1 cellular context compared by ENCODE assay signal in the genomic region with DNA sequence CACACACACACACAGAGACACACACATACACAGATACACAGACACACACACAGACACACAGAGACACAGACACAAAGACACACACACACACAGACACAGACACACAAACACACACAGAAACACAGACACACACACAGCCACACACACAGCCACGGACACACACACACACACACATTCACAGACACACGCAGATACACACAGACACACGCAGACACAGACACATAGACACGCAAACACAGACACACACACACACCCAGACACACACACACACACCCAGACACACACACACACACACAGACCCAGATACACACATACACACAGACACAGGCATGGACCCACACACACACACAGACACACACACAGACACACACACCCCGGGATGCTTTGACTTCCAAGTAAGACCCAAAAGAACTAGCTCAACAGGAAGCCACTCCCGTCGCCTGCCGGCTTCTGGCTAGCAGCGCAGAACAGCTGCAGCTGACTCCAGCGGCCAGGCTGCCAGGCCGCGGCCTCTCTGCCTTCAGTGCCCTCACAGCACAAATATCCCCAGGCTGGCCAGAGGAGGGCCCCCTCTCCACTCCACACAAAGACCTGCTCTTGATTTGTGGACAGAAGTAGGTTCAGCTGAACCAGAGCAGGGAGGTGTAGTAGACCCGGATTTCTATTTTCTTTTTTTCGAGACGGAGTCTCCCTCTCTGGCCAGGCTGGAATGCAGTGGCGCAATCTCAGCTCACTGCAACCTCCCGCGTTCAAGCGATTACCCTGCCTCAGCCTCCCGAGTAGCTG.
A peak's percentile ranks its signal among the peaks of the same experiment; 100 is the strongest.
TF ChIP-seq lines count a peak whose summit lies in the region.

No MANE protein-coding gene starts in this region.

TF ChIP-seq in HepG2, 621 proteins besides CTCF, POLR2A, EP300 and RAD21 (continues in another document):
- TF ChIP-seq KAT8 (CRISPR knock-in tag; IDR thresholded peaks at IDR 0.05), result peak; percentile 64
- no peak for TF ChIP-seq ARNT (IDR thresholded peaks at IDR 0.05)
- TF ChIP-seq, protein P1, sequence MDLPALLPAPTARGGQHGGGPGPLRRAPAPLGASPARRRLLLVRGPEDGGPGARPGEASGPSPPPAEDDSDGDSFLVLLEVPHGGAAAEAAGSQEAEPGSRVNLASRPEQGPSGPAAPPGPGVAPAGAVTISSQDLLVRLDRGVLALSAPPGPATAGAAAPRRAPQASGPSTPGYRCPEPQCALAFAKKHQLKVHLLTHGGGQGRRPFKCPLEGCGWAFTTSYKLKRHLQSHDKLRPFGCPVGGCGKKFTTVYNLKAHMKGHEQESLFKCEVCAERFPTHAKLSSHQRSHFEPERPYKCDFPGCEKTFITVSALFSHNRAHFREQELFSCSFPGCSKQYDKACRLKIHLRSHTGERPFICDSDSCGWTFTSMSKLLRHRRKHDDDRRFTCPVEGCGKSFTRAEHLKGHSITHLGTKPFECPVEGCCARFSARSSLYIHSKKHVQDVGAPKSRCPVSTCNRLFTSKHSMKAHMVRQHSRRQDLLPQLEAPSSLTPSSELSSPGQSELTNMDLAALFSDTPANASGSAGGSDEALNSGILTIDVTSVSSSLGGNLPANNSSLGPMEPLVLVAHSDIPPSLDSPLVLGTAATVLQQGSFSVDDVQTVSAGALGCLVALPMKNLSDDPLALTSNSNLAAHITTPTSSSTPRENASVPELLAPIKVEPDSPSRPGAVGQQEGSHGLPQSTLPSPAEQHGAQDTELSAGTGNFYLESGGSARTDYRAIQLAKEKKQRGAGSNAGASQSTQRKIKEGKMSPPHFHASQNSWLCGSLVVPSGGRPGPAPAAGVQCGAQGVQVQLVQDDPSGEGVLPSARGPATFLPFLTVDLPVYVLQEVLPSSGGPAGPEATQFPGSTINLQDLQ (CRISPR knock-in tag; IDR thresholded peaks at IDR 0.05), result 0 out of 2 replicates have a peak, but pooled peaks have one; percentile 38
- TF ChIP-seq, protein P2, sequence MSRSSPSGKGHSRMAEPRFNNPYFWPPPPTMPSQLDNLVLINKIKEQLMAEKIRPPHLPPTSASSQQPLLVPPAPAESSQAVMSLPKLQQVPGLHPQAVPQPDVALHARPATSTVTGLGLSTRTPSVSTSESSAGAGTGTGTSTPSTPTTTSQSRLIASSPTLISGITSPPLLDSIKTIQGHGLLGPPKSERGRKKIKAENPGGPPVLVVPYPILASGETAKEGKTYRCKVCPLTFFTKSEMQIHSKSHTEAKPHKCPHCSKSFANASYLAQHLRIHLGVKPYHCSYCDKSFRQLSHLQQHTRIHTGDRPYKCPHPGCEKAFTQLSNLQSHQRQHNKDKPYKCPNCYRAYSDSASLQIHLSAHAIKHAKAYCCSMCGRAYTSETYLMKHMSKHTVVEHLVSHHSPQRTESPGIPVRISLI (CRISPR knock-in tag; IDR thresholded peaks at IDR 0.05; ENCODE audit: borderline replicate concordance), result peak; percentile 31; the same call in 1 of the 2 replicates
- TF ChIP-seq FOSL2 (CRISPR knock-in tag; IDR thresholded peaks at IDR 0.05), result 0 out of 2 replicates have a peak, but pooled peaks have one; percentile 24
- TF ChIP-seq ELF1 (CRISPR knock-in tag; IDR thresholded peaks at IDR 0.05), result peak; percentile 33; the same call in 1 of the 2 replicates
- TF ChIP-seq FOXA1 (IDR thresholded peaks at IDR 0.05), result 0 out of 2 replicates have a peak, but pooled peaks have one; percentile 59
- TF ChIP-seq FOXA1 (CRISPR knock-in tag; IDR thresholded peaks at IDR 0.05), result peak; percentile 24; the same call in 1 of the 2 replicates
- TF ChIP-seq, protein P3, sequence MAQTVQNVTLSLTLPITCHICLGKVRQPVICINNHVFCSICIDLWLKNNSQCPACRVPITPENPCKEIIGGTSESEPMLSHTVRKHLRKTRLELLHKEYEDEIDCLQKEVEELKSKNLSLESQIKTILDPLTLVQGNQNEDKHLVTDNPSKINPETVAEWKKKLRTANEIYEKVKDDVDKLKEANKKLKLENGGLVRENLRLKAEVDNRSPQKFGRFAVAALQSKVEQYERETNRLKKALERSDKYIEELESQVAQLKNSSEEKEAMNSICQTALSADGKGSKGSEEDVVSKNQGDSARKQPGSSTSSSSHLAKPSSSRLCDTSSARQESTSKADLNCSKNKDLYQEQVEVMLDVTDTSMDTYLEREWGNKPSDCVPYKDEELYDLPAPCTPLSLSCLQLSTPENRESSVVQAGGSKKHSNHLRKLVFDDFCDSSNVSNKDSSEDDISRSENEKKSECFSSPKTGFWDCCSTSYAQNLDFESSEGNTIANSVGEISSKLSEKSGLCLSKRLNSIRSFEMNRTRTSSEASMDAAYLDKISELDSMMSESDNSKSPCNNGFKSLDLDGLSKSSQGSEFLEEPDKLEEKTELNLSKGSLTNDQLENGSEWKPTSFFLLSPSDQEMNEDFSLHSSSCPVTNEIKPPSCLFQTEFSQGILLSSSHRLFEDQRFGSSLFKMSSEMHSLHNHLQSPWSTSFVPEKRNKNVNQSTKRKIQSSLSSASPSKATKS (CRISPR knock-in tag; IDR thresholded peaks at IDR 0.05), result no peak
- peak; percentile 53; the same call in 1 of the 2 replicates for TF ChIP-seq SP4 (CRISPR knock-in tag; IDR thresholded peaks at IDR 0.05)
- TF ChIP-seq, protein P4, sequence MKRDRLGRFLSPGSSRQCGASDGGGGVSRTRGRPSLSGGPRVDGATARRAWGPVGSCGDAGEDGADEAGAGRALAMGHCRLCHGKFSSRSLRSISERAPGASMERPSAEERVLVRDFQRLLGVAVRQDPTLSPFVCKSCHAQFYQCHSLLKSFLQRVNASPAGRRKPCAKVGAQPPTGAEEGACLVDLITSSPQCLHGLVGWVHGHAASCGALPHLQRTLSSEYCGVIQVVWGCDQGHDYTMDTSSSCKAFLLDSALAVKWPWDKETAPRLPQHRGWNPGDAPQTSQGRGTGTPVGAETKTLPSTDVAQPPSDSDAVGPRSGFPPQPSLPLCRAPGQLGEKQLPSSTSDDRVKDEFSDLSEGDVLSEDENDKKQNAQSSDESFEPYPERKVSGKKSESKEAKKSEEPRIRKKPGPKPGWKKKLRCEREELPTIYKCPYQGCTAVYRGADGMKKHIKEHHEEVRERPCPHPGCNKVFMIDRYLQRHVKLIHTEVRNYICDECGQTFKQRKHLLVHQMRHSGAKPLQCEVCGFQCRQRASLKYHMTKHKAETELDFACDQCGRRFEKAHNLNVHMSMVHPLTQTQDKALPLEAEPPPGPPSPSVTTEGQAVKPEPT (CRISPR knock-in tag; IDR thresholded peaks at IDR 0.05; ENCODE audit: low read depth), result 0 out of 2 replicates have a peak, but pooled peaks have one; percentile 49
- TF ChIP-seq SKI (IDR thresholded peaks at IDR 0.05; ENCODE audit: partially characterized antibody), result peak; percentile 12
- TF ChIP-seq TAF15 (IDR thresholded peaks at IDR 0.05; ENCODE audit: low read depth, low read length, poor library complexity, severe bottlenecking), result no peak
- TF ChIP-seq, protein P5, sequence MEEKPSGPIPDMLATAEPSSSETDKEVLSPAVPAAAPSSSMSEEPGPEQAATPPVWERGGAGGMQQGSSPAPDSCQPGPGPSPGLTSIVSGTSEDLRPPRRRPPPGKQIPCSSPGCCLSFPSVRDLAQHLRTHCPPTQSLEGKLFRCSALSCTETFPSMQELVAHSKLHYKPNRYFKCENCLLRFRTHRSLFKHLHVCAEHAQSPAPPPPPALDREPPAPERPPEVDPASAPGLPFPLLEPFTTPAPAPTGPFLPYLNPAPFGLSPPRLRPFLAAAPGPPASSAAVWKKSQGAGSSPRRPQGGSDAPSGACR (CRISPR knock-in tag; IDR thresholded peaks at IDR 0.05), result peak; percentile 17; the same call in 1 of the 2 replicates
- TF ChIP-seq, protein P6, sequence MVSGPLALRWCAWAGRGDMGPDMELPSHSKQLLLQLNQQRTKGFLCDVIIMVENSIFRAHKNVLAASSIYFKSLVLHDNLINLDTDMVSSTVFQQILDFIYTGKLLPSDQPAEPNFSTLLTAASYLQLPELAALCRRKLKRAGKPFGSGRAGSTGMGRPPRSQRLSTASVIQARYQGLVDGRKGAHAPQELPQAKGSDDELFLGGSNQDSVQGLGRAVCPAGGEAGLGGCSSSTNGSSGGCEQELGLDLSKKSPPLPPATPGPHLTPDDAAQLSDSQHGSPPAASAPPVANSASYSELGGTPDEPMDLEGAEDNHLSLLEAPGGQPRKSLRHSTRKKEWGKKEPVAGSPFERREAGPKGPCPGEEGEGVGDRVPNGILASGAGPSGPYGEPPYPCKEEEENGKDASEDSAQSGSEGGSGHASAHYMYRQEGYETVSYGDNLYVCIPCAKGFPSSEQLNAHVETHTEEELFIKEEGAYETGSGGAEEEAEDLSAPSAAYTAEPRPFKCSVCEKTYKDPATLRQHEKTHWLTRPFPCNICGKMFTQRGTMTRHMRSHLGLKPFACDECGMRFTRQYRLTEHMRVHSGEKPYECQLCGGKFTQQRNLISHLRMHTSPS (CRISPR knock-in tag; IDR thresholded peaks at IDR 0.05; ENCODE audit: low read depth), result peak; percentile 62; the same call in 1 of the 2 replicates
- no peak for TF ChIP-seq ZFP1 (CRISPR knock-in tag; IDR thresholded peaks at IDR 0.05)
- TF ChIP-seq ELF4 (CRISPR knock-in tag; IDR thresholded peaks at IDR 0.05; ENCODE audit: borderline replicate concordance), result no peak
- TF ChIP-seq KDM2A (CRISPR knock-in tag; IDR thresholded peaks at IDR 0.05; ENCODE audit: borderline replicate concordance, low read depth), result 0 out of 2 replicates have a peak, but pooled peaks have one; percentile 40
- TF ChIP-seq, protein P7, sequence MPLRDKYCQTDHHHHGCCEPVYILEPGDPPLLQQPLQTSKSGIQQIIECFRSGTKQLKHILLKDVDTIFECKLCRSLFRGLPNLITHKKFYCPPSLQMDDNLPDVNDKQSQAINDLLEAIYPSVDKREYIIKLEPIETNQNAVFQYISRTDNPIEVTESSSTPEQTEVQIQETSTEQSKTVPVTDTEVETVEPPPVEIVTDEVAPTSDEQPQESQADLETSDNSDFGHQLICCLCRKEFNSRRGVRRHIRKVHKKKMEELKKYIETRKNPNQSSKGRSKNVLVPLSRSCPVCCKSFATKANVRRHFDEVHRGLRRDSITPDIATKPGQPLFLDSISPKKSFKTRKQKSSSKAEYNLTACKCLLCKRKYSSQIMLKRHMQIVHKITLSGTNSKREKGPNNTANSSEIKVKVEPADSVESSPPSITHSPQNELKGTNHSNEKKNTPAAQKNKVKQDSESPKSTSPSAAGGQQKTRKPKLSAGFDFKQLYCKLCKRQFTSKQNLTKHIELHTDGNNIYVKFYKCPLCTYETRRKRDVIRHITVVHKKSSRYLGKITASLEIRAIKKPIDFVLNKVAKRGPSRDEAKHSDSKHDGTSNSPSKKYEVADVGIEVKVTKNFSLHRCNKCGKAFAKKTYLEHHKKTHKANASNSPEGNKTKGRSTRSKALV (CRISPR knock-in tag; IDR thresholded peaks at IDR 0.05), result 0 out of 2 replicates have a peak, but pooled peaks have one; percentile 12
- TF ChIP-seq, protein P8, sequence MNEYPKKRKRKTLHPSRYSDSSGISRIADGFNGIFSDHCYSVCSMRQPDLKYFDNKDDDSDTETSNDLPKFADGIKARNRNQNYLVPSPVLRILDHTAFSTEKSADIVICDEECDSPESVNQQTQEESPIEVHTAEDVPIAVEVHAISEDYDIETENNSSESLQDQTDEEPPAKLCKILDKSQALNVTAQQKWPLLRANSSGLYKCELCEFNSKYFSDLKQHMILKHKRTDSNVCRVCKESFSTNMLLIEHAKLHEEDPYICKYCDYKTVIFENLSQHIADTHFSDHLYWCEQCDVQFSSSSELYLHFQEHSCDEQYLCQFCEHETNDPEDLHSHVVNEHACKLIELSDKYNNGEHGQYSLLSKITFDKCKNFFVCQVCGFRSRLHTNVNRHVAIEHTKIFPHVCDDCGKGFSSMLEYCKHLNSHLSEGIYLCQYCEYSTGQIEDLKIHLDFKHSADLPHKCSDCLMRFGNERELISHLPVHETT (CRISPR knock-in tag; conservative IDR thresholded peaks at IDR 0.05), result no peak
- TF ChIP-seq ZNF543 (CRISPR knock-in tag; IDR thresholded peaks at IDR 0.05), result no peak
- peak; percentile 51 for TF ChIP-seq PHF5A (CRISPR knock-in tag; IDR thresholded peaks at IDR 0.05; ENCODE audit: low read depth, unreplicated experiment)
- peak; percentile 53 for TF ChIP-seq ZNF292 (CRISPR knock-in tag; IDR thresholded peaks at IDR 0.05; ENCODE audit: borderline replicate concordance, low read depth)
- TF ChIP-seq, protein P9, sequence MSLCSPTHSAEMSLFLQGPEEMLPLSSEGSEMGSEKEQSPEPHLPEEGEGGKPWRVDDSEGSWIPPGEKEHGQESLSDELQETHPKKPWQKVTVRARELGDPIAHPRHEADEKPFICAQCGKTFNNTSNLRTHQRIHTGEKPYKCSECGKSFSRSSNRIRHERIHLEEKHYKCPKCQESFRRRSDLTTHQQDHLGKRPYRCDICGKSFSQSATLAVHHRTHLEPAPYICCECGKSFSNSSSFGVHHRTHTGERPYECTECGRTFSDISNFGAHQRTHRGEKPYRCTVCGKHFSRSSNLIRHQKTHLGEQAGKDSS (CRISPR knock-in tag; IDR thresholded peaks at IDR 0.05; ENCODE audit: borderline replicate concordance, low read depth), result no peak
- no peak for TF ChIP-seq ZNF317 (CRISPR knock-in tag; IDR thresholded peaks at IDR 0.05)
- peak; percentile 27; the same call in 1 of the 2 replicates for TF ChIP-seq HOXA3 (CRISPR knock-in tag; IDR thresholded peaks at IDR 0.05)
- TF ChIP-seq HDAC1 (CRISPR knock-in tag; IDR thresholded peaks at IDR 0.05), result 0 out of 2 replicates have a peak, but pooled peaks have one; percentile 32
- TF ChIP-seq, protein P10, sequence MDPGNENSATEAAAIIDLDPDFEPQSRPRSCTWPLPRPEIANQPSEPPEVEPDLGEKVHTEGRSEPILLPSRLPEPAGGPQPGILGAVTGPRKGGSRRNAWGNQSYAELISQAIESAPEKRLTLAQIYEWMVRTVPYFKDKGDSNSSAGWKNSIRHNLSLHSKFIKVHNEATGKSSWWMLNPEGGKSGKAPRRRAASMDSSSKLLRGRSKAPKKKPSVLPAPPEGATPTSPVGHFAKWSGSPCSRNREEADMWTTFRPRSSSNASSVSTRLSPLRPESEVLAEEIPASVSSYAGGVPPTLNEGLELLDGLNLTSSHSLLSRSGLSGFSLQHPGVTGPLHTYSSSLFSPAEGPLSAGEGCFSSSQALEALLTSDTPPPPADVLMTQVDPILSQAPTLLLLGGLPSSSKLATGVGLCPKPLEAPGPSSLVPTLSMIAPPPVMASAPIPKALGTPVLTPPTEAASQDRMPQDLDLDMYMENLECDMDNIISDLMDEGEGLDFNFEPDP (CRISPR knock-in tag; conservative IDR thresholded peaks at IDR 0.05), result 0 out of 2 replicates have a peak, but pooled peaks have one; percentile 79
- peak; percentile 81 for TF ChIP-seq SAP130 (CRISPR knock-in tag; IDR thresholded peaks at IDR 0.05; ENCODE audit: low read depth)
